Comparison of ENCODE assay signal across 39 cellular contexts in genomic region chr9:17024129-17024528, GRCh38.
"Had no signal": no experiment of that assay in that cellular context is flagged by ENCODE, and none has a peak within 500 bp of the region (broad histone marks: within the 10 kb centered on the region; RNA-seq: fewer than 3 reads in every experiment).

No MANE protein-coding gene starts in this region.

- H3K4me1 ChIP-seq: adrenal gland, ascending aorta, body of pancreas, breast epithelium had no signal

- H3K9me3 Mint-ChIP-seq: activated T-helper 1 cell treated with anti-CD3 and anti-CD28 coated beads, Interleukin-12 subunit alpha, Interleukin-12 subunit beta, Interleukin-2, Interleukin-4 antibody, amounts not matched to agents 30 ng/mL and 10 ng/mL and 1 ng/mL, durations not matched to agents 14 hours and 24 hours and 36 hours; central memory CD8-positive, alpha-beta T cell had no signal

- H3K27ac ChIP-seq: adrenal gland, ascending aorta, body of pancreas, brain microvascular endothelial cell, breast epithelium, cardiac muscle cell had no signal

- H3K4me3 ChIP-seq: adrenal gland, ascending aorta, body of pancreas, breast epithelium, cardiac muscle cell had no signal

- ATAC-seq: activated naive CD4-positive, alpha-beta T cell treated with anti-CD3 and anti-CD28 coated beads, Interleukin-2, amount 50 U/mL, for 72 hours; activated naive CD8-positive, alpha-beta T cell treated with anti-CD3 and anti-CD28 coated beads, Interleukin-2, amount 50 U/mL, for 24 hours; activated T-cell treated with anti-CD3 and anti-CD28 coated beads, Interleukin-2, amount 50 U/mL, for 4 hours; activated T-cell treated with anti-CD3 and anti-CD28 coated beads, Interleukin-2, amount 50 U/mL, for 72 hours; activated T-helper 17 cell treated with anti-CD3 and anti-CD28 coated beads, Interleukin-2, amount 50 U/mL, for 72 hours; body of pancreas had no signal

- H3K27ac Mint-ChIP-seq: activated naive CD4-positive, alpha-beta T cell treated with anti-CD3 and anti-CD28 coated beads for 36 hours; activated naive CD4-positive, alpha-beta T cell treated with anti-CD3 and anti-CD28 coated beads, Interleukin-2, amount 10 ng/mL, durations not matched to agents 7 days and 5 days; activated naive CD4-positive, alpha-beta T cell treated with anti-CD3 and anti-CD28 coated beads, Interleukin-2, amount 50 U/mL, for 24 hours; activated naive CD4-positive, alpha-beta T cell treated with anti-CD3 and anti-CD28 coated beads, Interleukin-2, amount 50 U/mL, for 72 hours; activated naive CD8-positive, alpha-beta T cell; activated naive CD8-positive, alpha-beta T cell treated with anti-CD3 and anti-CD28 coated beads for 36 hours; activated naive CD8-positive, alpha-beta T cell treated with anti-CD3 and anti-CD28 coated beads, Interleukin-2, amount 10 ng/mL, durations not matched to agents 7 days and 5 days; activated naive CD8-positive, alpha-beta T cell treated with anti-CD3 and anti-CD28 coated beads, Interleukin-2, amount 50 U/mL, for 24 hours; activated T-cell treated with anti-CD3 and anti-CD28 coated beads, Interleukin-2, amount 50 U/mL, for 24 hours; activated T-cell treated with anti-CD3 and anti-CD28 coated beads, Interleukin-2, amount 50 U/mL, for 72 hours; activated T-helper 1 cell treated with anti-CD3 and anti-CD28 coated beads, Interleukin-12 subunit alpha, Interleukin-12 subunit beta, Interleukin-2, Interleukin-4 antibody, amounts not matched to agents 30 ng/mL and 10 ng/mL and 1 ng/mL, durations not matched to agents 14 hours and 24 hours and 36 hours; activated T-helper 17 cell treated with anti-CD3 and anti-CD28 coated beads, Interleukin-2, amount 50 U/mL, for 72 hours; activated T-helper 2 cell treated with anti-CD3 and anti-CD28 coated beads, Interferon-gamma antibody, Interleukin-2, Interleukin-4, amounts not matched to agents 10 μg/mL and 5 μg/mL and 100 μg/mL, durations not matched to agents 14 hours and 24 hours and 36 hours; brain had no signal

- H3K36me3 ChIP-seq: adrenal gland, ascending aorta, brain microvascular endothelial cell, breast epithelium, cardiac muscle cell had no signal

- H3K27me3 ChIP-seq: adrenal gland, ascending aorta, body of pancreas, brain microvascular endothelial cell, breast epithelium, cardiac muscle cell had no signal

- H3K9me3 ChIP-seq: adrenal gland, body of pancreas had no signal

- H3K36me3 Mint-ChIP-seq: activated naive CD4-positive, alpha-beta T cell treated with anti-CD3 and anti-CD28 coated beads, Interleukin-2, amount 10 ng/mL, durations not matched to agents 7 days and 5 days; activated naive CD4-positive, alpha-beta T cell treated with anti-CD3 and anti-CD28 coated beads, Interleukin-2, amount 50 U/mL, for 24 hours; activated naive CD4-positive, alpha-beta T cell treated with anti-CD3 and anti-CD28 coated beads, Interleukin-2, amount 50 U/mL, for 72 hours; activated naive CD8-positive, alpha-beta T cell; activated naive CD8-positive, alpha-beta T cell treated with anti-CD3 and anti-CD28 coated beads for 36 hours; activated naive CD8-positive, alpha-beta T cell treated with anti-CD3 and anti-CD28 coated beads, Interleukin-2, amount 10 ng/mL, durations not matched to agents 7 days and 5 days; brain had no signal

- H3K4me1 Mint-ChIP-seq: activated naive CD4-positive, alpha-beta T cell treated with anti-CD3 and anti-CD28 coated beads, Interleukin-2, amount 10 ng/mL, durations not matched to agents 7 days and 5 days; activated naive CD4-positive, alpha-beta T cell treated with anti-CD3 and anti-CD28 coated beads, Interleukin-2, amount 50 U/mL, for 24 hours; activated naive CD8-positive, alpha-beta T cell treated with anti-CD3 and anti-CD28 coated beads for 36 hours; activated naive CD8-positive, alpha-beta T cell treated with anti-CD3 and anti-CD28 coated beads, Interleukin-2, amount 10 ng/mL, durations not matched to agents 7 days and 5 days; activated naive CD8-positive, alpha-beta T cell treated with anti-CD3 and anti-CD28 coated beads, Interleukin-2, amount 50 U/mL, for 24 hours; activated T-helper 17 cell treated with anti-CD3 and anti-CD28 coated beads, Interleukin-2, amount 50 U/mL, for 72 hours; central memory CD8-positive, alpha-beta T cell had no signal

- DNase-seq: activated effector memory CD4-positive, alpha-beta T cell treated with anti-CD3 and anti-CD28 coated beads, Interleukin-2, amount 50 U/mL, for 16 hours; activated effector memory CD4-positive, alpha-beta T cell treated with Interleukin-2 at 50 U/mL for 16 hours; activated gamma-delta T cell; activated gamma-delta T cell treated with Interleukin-2 at 50 U/mL for 16 hours; activated naive CD4-positive, alpha-beta T cell; activated naive CD4-positive, alpha-beta T cell treated with anti-CD3 and anti-CD28 coated beads for 36 hours; activated naive CD4-positive, alpha-beta T cell treated with anti-CD3 and anti-CD28 coated beads, Interleukin-2, amount 10 ng/mL, durations not matched to agents 7 days and 5 days; activated naive CD4-positive, alpha-beta T cell treated with anti-CD3 and anti-CD28 coated beads, Interleukin-2, amount 50 U/mL, for 16 hours; activated naive CD4-positive, alpha-beta T cell treated with Interleukin-2 at 50 U/mL for 16 hours; activated naive CD8-positive, alpha-beta T cell treated with anti-CD3 and anti-CD28 coated beads for 36 hours; activated naive CD8-positive, alpha-beta T cell treated with anti-CD3 and anti-CD28 coated beads, Interleukin-2, amount 10 ng/mL, durations not matched to agents 7 days and 5 days; activated naive CD8-positive, alpha-beta T cell treated with anti-CD3 and anti-CD28 coated beads, Interleukin-2, amount 50 U/mL, for 24 hours; activated T-cell treated with anti-CD3 and anti-CD28 coated beads, Interleukin-2, amount 50 U/mL, for 24 hours; activated T-cell treated with anti-CD3 and anti-CD28 coated beads, Interleukin-2, amount 50 U/mL, for 4 hours; activated T-cell treated with anti-CD3 and anti-CD28 coated beads, Interleukin-2, amount 50 U/mL, for 48 hours; activated T-cell treated with anti-CD3 and anti-CD28 coated beads, Interleukin-2, amount 50 U/mL, for 72 hours; adrenal gland; amniotic stem cell; amygdala; anterior cingulate cortex; aorta; body of pancreas; brain microvascular endothelial cell; caudate nucleus; central memory CD4-positive, alpha-beta T cell; cerebellar nuclear complex had no signal

- FAIRE-seq: astrocyte, bronchial epithelial cell had no signal

- H3K27me3 Mint-ChIP-seq: activated naive CD4-positive, alpha-beta T cell treated with anti-CD3 and anti-CD28 coated beads, Interleukin-2, amount 10 ng/mL, durations not matched to agents 7 days and 5 days; activated naive CD4-positive, alpha-beta T cell treated with anti-CD3 and anti-CD28 coated beads, Interleukin-2, amount 50 U/mL, for 24 hours; activated naive CD8-positive, alpha-beta T cell; activated naive CD8-positive, alpha-beta T cell treated with anti-CD3 and anti-CD28 coated beads for 36 hours; activated naive CD8-positive, alpha-beta T cell treated with anti-CD3 and anti-CD28 coated beads, Interleukin-2, amount 10 ng/mL, durations not matched to agents 7 days and 5 days; activated naive CD8-positive, alpha-beta T cell treated with anti-CD3 and anti-CD28 coated beads, Interleukin-2, amount 50 U/mL, for 24 hours; activated T-cell treated with anti-CD3 and anti-CD28 coated beads, Interleukin-2, amount 50 U/mL, for 24 hours; activated T-helper 17 cell treated with anti-CD3 and anti-CD28 coated beads, Interleukin-2, amount 50 U/mL, for 72 hours; central memory CD8-positive, alpha-beta T cell had no signal

- H3K4me3 Mint-ChIP-seq: activated naive CD4-positive, alpha-beta T cell treated with anti-CD3 and anti-CD28 coated beads for 36 hours; activated naive CD4-positive, alpha-beta T cell treated with anti-CD3 and anti-CD28 coated beads, Interleukin-2, amount 10 ng/mL, durations not matched to agents 7 days and 5 days; activated naive CD4-positive, alpha-beta T cell treated with anti-CD3 and anti-CD28 coated beads, Interleukin-2, amount 50 U/mL, for 24 hours; activated naive CD8-positive, alpha-beta T cell; activated naive CD8-positive, alpha-beta T cell treated with anti-CD3 and anti-CD28 coated beads for 36 hours; activated naive CD8-positive, alpha-beta T cell treated with anti-CD3 and anti-CD28 coated beads, Interleukin-2, amount 10 ng/mL, durations not matched to agents 7 days and 5 days; activated naive CD8-positive, alpha-beta T cell treated with anti-CD3 and anti-CD28 coated beads, Interleukin-2, amount 50 U/mL, for 24 hours; activated T-cell treated with anti-CD3 and anti-CD28 coated beads, Interleukin-2, amount 50 U/mL, for 24 hours; activated T-cell treated with anti-CD3 and anti-CD28 coated beads, Interleukin-2, amount 50 U/mL, for 4 hours; activated T-cell treated with anti-CD3 and anti-CD28 coated beads, Interleukin-2, amount 50 U/mL, for 72 hours; activated T-helper 1 cell treated with anti-CD3 and anti-CD28 coated beads, Interleukin-12 subunit alpha, Interleukin-12 subunit beta, Interleukin-2, Interleukin-4 antibody, amounts not matched to agents 30 ng/mL and 10 ng/mL and 1 ng/mL, durations not matched to agents 14 hours and 24 hours and 36 hours; activated T-helper 17 cell treated with anti-CD3 and anti-CD28 coated beads, Interleukin-2, amount 50 U/mL, for 72 hours; brain; central memory CD8-positive, alpha-beta T cell had no signal
